Comparison of ENCODE assay signal across 8 cellular contexts in the genomic region with DNA sequence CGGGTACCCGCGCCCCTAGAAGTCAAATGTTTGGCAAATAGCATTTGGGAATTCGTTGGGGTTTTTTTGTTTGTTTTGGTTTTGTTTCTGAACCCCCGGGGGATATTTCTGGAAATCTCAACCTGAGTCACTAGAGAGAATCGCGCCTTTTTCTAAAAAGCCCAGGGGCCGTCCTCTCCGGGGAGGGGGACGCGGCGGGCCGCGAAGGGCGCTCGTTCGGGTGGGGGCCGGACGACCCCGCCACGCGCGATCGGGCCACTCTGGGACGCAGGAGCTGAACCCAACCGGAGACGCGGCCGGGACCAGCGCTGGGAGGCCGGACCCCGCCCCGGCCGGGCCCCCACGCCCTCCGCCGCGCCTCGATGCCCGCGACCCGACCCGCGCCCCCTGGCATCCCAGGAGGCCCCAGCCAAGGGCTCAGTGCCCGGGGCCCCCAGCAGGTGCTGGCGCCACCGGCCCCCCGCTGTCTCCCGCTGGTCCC. TPM values are rescaled to one million over a fixed set of nuclear protein-coding genes. Genes with fewer than 3 reads are reported as not detected.
DNase-seq lines count a peak whose midpoint lies in the region; ATAC-seq lines count a peak whose summit lies in the region.

No MANE protein-coding gene starts in this region.

- 0 to 2% (median 0%) methylated on average over 36 to 49 of the region's 49 CpGs for WGBS in adipose tissue, 3 donors

- peak overlapping the region; percentile 66 for H3K27ac ChIP-seq in adipose tissue (ENCODE audit: low read depth, low read length)
- H3K27ac ChIP-seq in subcutaneous abdominal adipose tissue (ENCODE audit: low read depth, low read length) = peak overlapping the region; percentile 99

- peak overlapping the region; percentile 89 to 98 (median 96) for H3K9ac ChIP-seq in subcutaneous abdominal adipose tissue (ENCODE audit: low read length in 5 of 5)

- H3K27me3 ChIP-seq in subcutaneous abdominal adipose tissue (ENCODE audit: control insufficient read depth in 5 of 5, insufficient read depth in 4 of 5, low read length in 5 of 5) = no peaks in the 10 kb centered on the region

- peak; percentile 52 for DNase-seq in DMS53 (lab: John Stamatoyannopoulos, UW)
- DNase-seq in DMS53 treated with DMSO at 0.1 percent for 48 hours (lab: John Stamatoyannopoulos, UW; ENCODE audit: unreplicated experiment) = no peak
- DNase-seq in islet precursor cell = peak; percentile 58
- no peak for DNase-seq in NOMO-1 treated with dmso at 0.1 percent for 144 hours (lab: John Stamatoyannopoulos, UW; ENCODE audit: unreplicated experiment)
- no peak for DNase-seq in NCI-H1436 (lab: John Stamatoyannopoulos, UW)

- H3K36me3 ChIP-seq in subcutaneous abdominal adipose tissue (ENCODE audit: control insufficient read depth in 5 of 5, insufficient read depth in 5 of 5, low read length in 5 of 5) = peaks cover 0 to 4% (median 0%) of the 10 kb centered on the region in 5 donors

- no peaks in the 10 kb centered on the region for H3K9me3 ChIP-seq in subcutaneous abdominal adipose tissue (ENCODE audit: control insufficient read depth in 5 of 5, low read length in 5 of 5)

- ATAC-seq in HG03103 (IDR thresholded peaks at IDR 0.05; ENCODE audit: low read depth, unreplicated experiment) = peak; percentile 5

- H3K4me1 ChIP-seq in subcutaneous abdominal adipose tissue (ENCODE audit: control insufficient read depth in 5 of 5, insufficient read depth in 5 of 5, low read length in 5 of 5) = peaks cover 2 to 53% (median 43%) of the 10 kb centered on the region in 5 donors

- peak overlapping the region in 4 of 5 donors; percentile 70 to 96 (median 92) for H3K4me3 ChIP-seq in subcutaneous abdominal adipose tissue (ENCODE audit: low read depth in 1 of 5, low read length in 5 of 5)

RNA-seq across cellular contexts. Expression of a gene that starts 0.3 kb away (rescaled TPM):
- polyA plus RNA-seq in adipose tissue = 100 to 1,000 TPM in 2 of 3 donors, 10 to 100 TPM in 1; 21.6 to 181 (median 148) TPM

Comparison
In these comparisons a context has a peak if more than half of its experiments do, and no peak if none do; other contexts are left out.
1. DNase-seq: peak in DMS53 (single experiment) and islet precursor cell (single experiment); none in DMS53 treated with DMSO at 0.1 percent for 48 hours (single experiment), NOMO-1 treated with dmso at 0.1 percent for 144 hours (single experiment) and NCI-H1436 (single experiment).